17 cellular contexts compared by ENCODE assay signal in the genomic region with DNA sequence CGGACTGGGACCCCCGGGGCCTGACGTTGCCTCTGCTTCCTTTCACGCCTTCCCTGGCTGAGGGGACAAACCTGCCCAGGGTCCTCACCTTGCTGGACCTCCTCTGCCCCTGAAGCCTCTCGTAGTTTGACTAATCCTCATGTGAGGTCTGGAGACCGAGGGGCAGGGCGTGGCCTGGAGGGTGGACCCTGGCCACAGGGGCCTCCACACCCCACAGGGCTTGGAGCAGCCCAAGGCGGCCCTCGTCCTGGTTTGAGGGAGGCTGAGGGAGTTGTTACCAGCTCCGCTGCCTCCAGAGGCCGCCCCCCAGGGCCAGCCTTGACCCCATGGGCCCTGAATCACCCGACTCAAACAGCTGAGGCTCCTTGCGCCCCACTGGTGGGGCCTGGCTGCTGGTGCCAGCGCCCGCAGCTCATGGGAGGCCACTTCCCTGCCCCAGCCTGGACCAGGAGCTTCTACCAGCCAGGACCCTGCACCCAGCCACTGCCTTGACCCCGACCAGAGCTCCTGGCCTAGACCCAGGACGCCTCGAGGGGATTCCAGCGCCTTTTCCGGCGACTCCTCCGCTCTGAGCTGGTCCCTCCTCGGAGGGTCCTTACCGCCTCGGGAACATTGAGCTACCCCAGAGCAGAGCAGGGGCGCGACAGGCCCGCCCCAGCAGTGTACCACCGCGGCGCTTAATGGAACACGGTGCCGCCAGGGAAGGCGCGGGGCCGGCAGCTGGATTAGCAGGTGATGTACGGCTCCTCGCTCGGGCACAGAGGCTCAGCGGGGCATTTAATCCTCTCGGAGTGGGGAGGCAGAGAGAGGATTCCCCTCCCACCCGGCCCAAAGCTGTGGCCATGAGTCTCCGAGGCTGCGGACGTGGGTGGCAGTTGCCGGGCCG. TPM values are rescaled to one million over a fixed set of nuclear protein-coding genes. Genes with fewer than 3 reads are reported as not detected.
DNase-seq lines count a peak whose midpoint lies in the region; ATAC-seq and TF ChIP-seq lines count a peak whose summit lies in the region.
"Had no signal": no experiment of that assay in that cellular context is flagged by ENCODE, and none has a peak within 500 bp of the region (broad histone marks: within the 10 kb centered on the region; RNA-seq: fewer than 3 reads in every experiment).

No MANE protein-coding gene starts in this region.

- no peak for TF ChIP-seq CTCF in Panc1 (IDR thresholded peaks at IDR 0.05)
- no peak for TF ChIP-seq CTCF in neural crest cell (conservative IDR thresholded peaks at IDR 0.05)

- POLR2A ChIA-PET in Panc1 (lab: Charles Lee), result no interaction called here

- in situ Hi-C loops in Panc1 (cut with HindIII; ENCODE audit: low pct_unique_long_range_greater_than_20kb, low sequenced_read_pairs), result no loop called here

- H3K4me1 ChIP-seq in Panc1 (ENCODE audit: control insufficient read depth, insufficient read depth, low read length), result peaks cover 56% of the 10 kb centered on the region
- H3K4me1 ChIP-seq: HAP-1 had no signal

- no peaks in the 10 kb centered on the region for H3K36me3 Mint-ChIP-seq in neural crest cell (ENCODE audit: low read depth)
- H3K36me3 Mint-ChIP-seq in stimulated activated effector memory CD8-positive, alpha-beta T cell treated with anti-CD3 and anti-CD28 coated beads, Interleukin-12 subunit alpha, Interleukin-12 subunit beta, amount 100 ng/mL, for 72 hours, result peaks cover 16% of the 10 kb centered on the region

- BruUV-seq in Panc1 (replicated peaks; lab: Mats Ljungman, UMichigan), result no TSS peak

- DNase-seq in DMS 273 treated with DMSO at 0.1 percent for 48 hours (lab: John Stamatoyannopoulos, UW), result peak; percentile 37
- no peak for DNase-seq in Panc1 (ENCODE audit: low read depth, low spot score)
- DNase-seq in neural crest cell (ENCODE audit: low read depth, low spot score), result no peak
- DNase-seq in stimulated activated effector memory CD8-positive, alpha-beta T cell treated with anti-CD3 and anti-CD28 coated beads, Interleukin-12 subunit alpha, Interleukin-12 subunit beta, amount 100 ng/mL, for 72 hours (ENCODE audit: low spot score in 2 of 2), result no peak
- no peak for DNase-seq in HT-29 (ENCODE audit: low spot score)
- DNase-seq in activated CD4-positive, alpha-beta T cell treated with anti-CD3 and anti-CD28 coated beads, Interleukin-2, amount 50 U/mL, for 1 hour, result no peak
- DNase-seq: activated effector memory CD4-positive, alpha-beta T cell treated with Interleukin-2 at 50 U/mL for 16 hours; esophagus squamous epithelium; Kasumi-1; kidney glomerular epithelial cell; stimulated activated CD4-positive, alpha-beta T cell treated with anti-CD3 and anti-CD28 coated beads, Interleukin-12 subunit alpha, Interleukin-12 subunit beta, amount 100 ng/mL, for 4 hours had no signal

- H3K27ac Mint-ChIP-seq in neural crest cell (ENCODE audit: unreplicated experiment), result no peak overlapping the region
- no peak overlapping the region for H3K27ac Mint-ChIP-seq in stimulated activated effector memory CD8-positive, alpha-beta T cell treated with anti-CD3 and anti-CD28 coated beads, Interleukin-12 subunit alpha, Interleukin-12 subunit beta, amount 100 ng/mL, for 72 hours
- H3K27ac Mint-ChIP-seq: CD14-positive monocyte had no signal

- peaks cover 15% of the 10 kb centered on the region for H3K4me1 Mint-ChIP-seq in neural crest cell
- H3K4me1 Mint-ChIP-seq in stimulated activated effector memory CD8-positive, alpha-beta T cell treated with anti-CD3 and anti-CD28 coated beads, Interleukin-12 subunit alpha, Interleukin-12 subunit beta, amount 100 ng/mL, for 72 hours, result peaks cover 11% of the 10 kb centered on the region
- H3K4me1 Mint-ChIP-seq: CD14-positive monocyte had no signal

- H3K27me3 Mint-ChIP-seq in neural crest cell (ENCODE audit: low read depth), result peaks cover 10% of the 10 kb centered on the region

- no peak for TF ChIP-seq EP300 in Ishikawa (IDR thresholded peaks at IDR 0.05; ENCODE audit: borderline replicate concordance)

- no peaks in the 10 kb centered on the region for H3K27me3 ChIP-seq in Panc1 (ENCODE audit: control insufficient read depth, insufficient read depth, low read length)
- H3K27me3 ChIP-seq: esophagus squamous epithelium had no signal

- H3K9me3 ChIP-seq in Panc1 (ENCODE audit: control insufficient read depth, insufficient read depth, low read depth, low read length), result no peaks in the 10 kb centered on the region
- H3K9me3 ChIP-seq: esophagus squamous epithelium, HAP-1, mucosa of descending colon had no signal

- no peaks in the 10 kb centered on the region for H3K9me3 Mint-ChIP-seq in neural crest cell
- no peaks in the 10 kb centered on the region for H3K9me3 Mint-ChIP-seq in stimulated activated effector memory CD8-positive, alpha-beta T cell treated with anti-CD3 and anti-CD28 coated beads, Interleukin-12 subunit alpha, Interleukin-12 subunit beta, amount 100 ng/mL, for 72 hours
- H3K9me3 Mint-ChIP-seq: CD14-positive monocyte had no signal

- H3K4me3 Mint-ChIP-seq in neural crest cell, result peak overlapping the region; percentile 31
- no peak overlapping the region for H3K4me3 Mint-ChIP-seq in stimulated activated effector memory CD8-positive, alpha-beta T cell treated with anti-CD3 and anti-CD28 coated beads, Interleukin-12 subunit alpha, Interleukin-12 subunit beta, amount 100 ng/mL, for 72 hours
- H3K4me3 Mint-ChIP-seq: CD14-positive monocyte had no signal

- peaks cover 3% of the 10 kb centered on the region; the same call in 1 of the 2 replicates for H3K36me3 ChIP-seq in Panc1 (ENCODE audit: control insufficient read depth, insufficient read depth, low read length)

- no peak overlapping the region for H3K4me3 ChIP-seq in Panc1 (ENCODE audit: low read depth in 2 of 2, low read length in 2 of 2)
- H3K4me3 ChIP-seq: coronary artery, esophagus squamous epithelium, HAP-1, mucosa of descending colon had no signal

- CTCF ChIA-PET in Panc1 (lab: Charles Lee), result interaction anchor here (0.6 kb wide), 2 partner anchors 144 to 354 kb away, joined by 3 to 4 read pairs; no protein-coding TSS in a partner anchor

- TF ChIP-seq RAD21 in Ishikawa (IDR thresholded peaks at IDR 0.05; ENCODE audit: low read depth), result no peak

- intact Hi-C loops in Panc1 (cut with micrococcal nuclease; ENCODE audit: unreplicated experiment), result no loop called here

- no peak for ATAC-seq in Panc1
- ATAC-seq in stimulated activated effector memory CD8-positive, alpha-beta T cell treated with anti-CD3 and anti-CD28 coated beads, Interleukin-12 subunit alpha, Interleukin-12 subunit beta, amount 100 ng/mL, for 72 hours, result no peak

- peak overlapping the region; percentile 48 for H3K27ac ChIP-seq in Panc1 (ENCODE audit: low read length)
- H3K27ac ChIP-seq: parathyroid adenoma had no signal

TF ChIP-seq in Ishikawa, 13 proteins besides CTCF, POLR2A, EP300 and RAD21:
- TF ChIP-seq EGR1 (IDR thresholded peaks at IDR 0.05) (no peak), ZBTB7A (IDR thresholded peaks at IDR 0.05; ENCODE audit: low read depth) (peak; percentile 46; the same call in 1 of the 2 replicates)
TF ChIP-seq in Ishikawa: peak in this region for 1.

RNA-seq across cellular contexts. Expression of gene GSE1, which starts 37.1 kb away (rescaled TPM):
- total RNA-seq in Panc1 (2021; ENCODE audit: unreplicated experiment) (97.5 TPM), neural crest cell (26.7 and 27.3 TPM in 2 replicates)
- 79.9 TPM for polyA plus RNA-seq in Panc1 (2012; ENCODE audit: insufficient read length)
- 81.1 and 84.7 TPM in 2 replicates for total RNA-seq in HT-29 (2014; rRNA removed; shearing (Covaris generic))

RNA-seq across cellular contexts. Expression of gene GINS2, which starts 38.5 kb away (rescaled TPM):
- total RNA-seq in Panc1 (2021; ENCODE audit: unreplicated experiment) (12.0 TPM), neural crest cell (74.0 and 82.2 TPM in 2 replicates)
- polyA plus RNA-seq in Panc1 (2012; ENCODE audit: insufficient read length), result 4.2 TPM
- 22.8 and 23.4 TPM in 2 replicates for total RNA-seq in HT-29 (2014; rRNA removed; shearing (Covaris generic))
